ENCODE assay signal across 9 cellular contexts in the genomic region with DNA sequence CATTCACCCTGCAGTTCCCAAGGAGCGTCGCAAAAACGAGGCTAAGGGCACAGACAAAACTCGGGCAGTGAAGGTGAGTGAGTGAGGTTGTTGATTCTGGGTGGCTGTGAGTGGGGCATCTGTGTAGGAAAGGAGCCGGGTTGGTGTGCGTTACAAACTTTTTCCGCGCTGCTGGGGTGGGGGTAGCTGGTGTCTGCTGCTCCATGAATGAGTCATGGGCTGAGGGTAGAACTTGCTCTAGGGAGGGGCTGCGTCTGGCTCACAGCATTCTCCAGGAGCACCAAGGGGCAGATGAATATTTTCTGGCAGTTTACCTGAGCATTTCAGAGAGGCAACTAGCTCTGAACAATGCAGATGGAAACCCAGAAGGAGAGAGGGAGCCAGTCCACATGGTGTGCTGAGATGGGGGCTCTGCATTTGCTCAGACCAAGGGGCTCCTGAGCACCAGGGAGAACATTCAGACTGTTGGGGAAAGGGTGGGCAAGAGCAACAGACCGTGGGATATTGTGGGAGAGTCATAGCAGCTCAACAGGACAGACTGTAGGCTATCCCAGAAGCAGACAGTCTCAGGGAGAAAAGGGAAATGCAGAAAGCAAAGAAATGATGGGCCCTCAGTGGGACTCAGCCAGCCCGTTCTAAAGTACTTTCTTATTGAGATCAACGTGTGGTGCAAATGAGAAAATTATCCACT. TPM values are rescaled to one million over a fixed set of nuclear protein-coding genes. Genes with fewer than 3 reads are reported as not detected.
DNase-seq lines count a peak whose midpoint lies in the region; ATAC-seq and FAIRE-seq lines count a peak whose summit lies in the region.
"Had no signal": no experiment of that assay in that cellular context is flagged by ENCODE, and none has a peak within 500 bp of the region (broad histone marks: within the 10 kb centered on the region; RNA-seq: fewer than 3 reads in every experiment).

No MANE protein-coding gene starts in this region.

- no peak overlapping the region for H3K4me3 ChIP-seq in iPS-20b (ENCODE audit: low read length)

- peak overlapping the region; percentile 14; the same call in 1 of the 2 replicates for H3K9ac ChIP-seq in iPS-20b (ENCODE audit: low read depth, low read length)

- peaks cover 11% of the 10 kb centered on the region for H3K36me3 ChIP-seq in iPS-20b (ENCODE audit: insufficient read depth, low read depth, low read length)

- H3K27ac ChIP-seq in iPS-20b (ENCODE audit: low read length): no peak overlapping the region

- ATAC-seq in HG02852 (IDR thresholded peaks at IDR 0.05; ENCODE audit: unreplicated experiment) (no peak), GM21723 (IDR thresholded peaks at IDR 0.05; ENCODE audit: unreplicated experiment) (no peak)

- H3K27me3 ChIP-seq in iPS-20b (ENCODE audit: insufficient read depth, low read length): no peaks in the 10 kb centered on the region

- DNase-seq in H4 (ENCODE audit: low spot score) (peak; percentile 63), NCI-H1417 (lab: John Stamatoyannopoulos, UW) (no peak), frontal cortex (ENCODE audit: low spot score in 2 of 2) (no peak)
- DNase-seq in activated CD4-positive, alpha-beta T cell treated with anti-CD3 and anti-CD28 coated beads for 48 hours: peak; percentile 71
- DNase-seq in stimulated activated CD4-positive, alpha-beta T cell treated with anti-CD3 and anti-CD28 coated beads, Interleukin-4, amount 100 ng/mL, for 48 hours (ENCODE audit: low read depth in 2 of 2): peak; percentile 22 to 49

- no peak for FAIRE-seq in frontal cortex (lab: Jason Lieb, UNC)

- H3K4me1 ChIP-seq in iPS-20b (ENCODE audit: insufficient read depth, low read length): peaks cover 21% of the 10 kb centered on the region

- no peaks in the 10 kb centered on the region for H3K9me3 ChIP-seq in iPS-20b (ENCODE audit: insufficient read depth, low read depth, low read length)

RNA-seq across cellular contexts. Expression of a gene that starts 18.8 kb away (rescaled TPM):
- not detected in 2 replicates for total RNA-seq in H4 (2014; rRNA removed; shearing (Covaris generic))
- not detected for total RNA-seq in frontal cortex
- total RNA-seq: T-helper 2 cell treated with Interferon-gamma antibody and Interleukin-4, amounts not matched to agents 100 ng/mL and 5 ng/mL, for 36 hours had no signal

RNA-seq across cellular contexts. Expression of a gene that starts 29.5 kb away (rescaled TPM):
- total RNA-seq in H4 (2014; rRNA removed; shearing (Covaris generic)): 2.2 and 2.3 TPM in 2 replicates
- 0.82 TPM for total RNA-seq in frontal cortex

Comparison
In these comparisons a context has a peak if more than half of its experiments do, and no peak if none do; other contexts are left out.
1. DNase-seq: peak in H4 (single experiment), activated CD4-positive, alpha-beta T cell treated with anti-CD3 and anti-CD28 coated beads for 48 hours (single experiment) and stimulated activated CD4-positive, alpha-beta T cell treated with anti-CD3 and anti-CD28 coated beads, Interleukin-4, amount 100 ng/mL, for 48 hours (2 of 2); none in NCI-H1417 (0 of 3) and frontal cortex (0 of 2).